ENCODE assay signal across 1 cellular context in genomic region chr18:74148543-74149070, GRCh38.
TF ChIP-seq lines count a peak whose summit lies in the region.

No MANE protein-coding gene starts in this region.

TF ChIP-seq in K562, 482 proteins besides CTCF, POLR2A, EP300 and RAD21 (continued from another document):
- TF ChIP-seq IRF1 (CRISPR knock-in tag; IDR thresholded peaks at IDR 0.05; ENCODE audit: borderline replicate concordance) (no peak), ZBTB7A (IDR thresholded peaks at IDR 0.05; ENCODE audit: borderline replicate concordance, control insufficient read depth, low read depth, low read length) (no peak), TBL1XR1 (IDR thresholded peaks at IDR 0.05; ENCODE audit: low read length in 2 of 2) (no peak), GATA2 (CRISPR knock-in tag; IDR thresholded peaks at IDR 0.05) (no peak), YBX1 (IDR thresholded peaks at IDR 0.05) (no peak), MITF (IDR thresholded peaks at IDR 0.05) (no peak), POLR2G (IDR thresholded peaks at IDR 0.05; ENCODE audit: low read depth, low read length) (no peak), POLR2B (IDR thresholded peaks at IDR 0.05; ENCODE audit: low read depth, partially characterized antibody) (no peak), ZNF507 (tag; conservative IDR thresholded peaks at IDR 0.05) (no peak), MLX (CRISPR knock-in tag; conservative IDR thresholded peaks at IDR 0.05) (no peak), MNT (conservative IDR thresholded peaks at IDR 0.05) (peak in 1 of 2 experiments; percentile 34; a peak in 1 of 4 replicates), CREM (IDR thresholded peaks at IDR 0.05; ENCODE audit: low read depth) (no peak), NFRKB (IDR thresholded peaks at IDR 0.05; ENCODE audit: low read depth) (no peak), GMEB1 (CRISPR knock-in tag; IDR thresholded peaks at IDR 0.05) (no peak), HNRNPK (IDR thresholded peaks at IDR 0.05; ENCODE audit: low read depth, low read length, poor library complexity, severe bottlenecking) (no peak), HMG20B (CRISPR knock-in tag; IDR thresholded peaks at IDR 0.05) (no peak), NFYB (IDR thresholded peaks at IDR 0.05; ENCODE audit: extremely low read depth, insufficient read length) (no peak), RBFOX2 (IDR thresholded peaks at IDR 0.05; ENCODE audit: low read depth, low read length) (no peak), JUND (IDR thresholded peaks at IDR 0.05; ENCODE audit: borderline replicate concordance, low read depth, low read length) (no peak), JUND (tag; IDR thresholded peaks at IDR 0.05; ENCODE audit: borderline replicate concordance, low read depth, low read length) (no peak)
- TF ChIP-seq, protein P1, sequence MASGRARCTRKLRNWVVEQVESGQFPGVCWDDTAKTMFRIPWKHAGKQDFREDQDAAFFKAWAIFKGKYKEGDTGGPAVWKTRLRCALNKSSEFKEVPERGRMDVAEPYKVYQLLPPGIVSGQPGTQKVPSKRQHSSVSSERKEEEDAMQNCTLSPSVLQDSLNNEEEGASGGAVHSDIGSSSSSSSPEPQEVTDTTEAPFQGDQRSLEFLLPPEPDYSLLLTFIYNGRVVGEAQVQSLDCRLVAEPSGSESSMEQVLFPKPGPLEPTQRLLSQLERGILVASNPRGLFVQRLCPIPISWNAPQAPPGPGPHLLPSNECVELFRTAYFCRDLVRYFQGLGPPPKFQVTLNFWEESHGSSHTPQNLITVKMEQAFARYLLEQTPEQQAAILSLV (tag; IDR thresholded peaks at IDR 0.05), result no peak
- TF ChIP-seq, protein P2, sequence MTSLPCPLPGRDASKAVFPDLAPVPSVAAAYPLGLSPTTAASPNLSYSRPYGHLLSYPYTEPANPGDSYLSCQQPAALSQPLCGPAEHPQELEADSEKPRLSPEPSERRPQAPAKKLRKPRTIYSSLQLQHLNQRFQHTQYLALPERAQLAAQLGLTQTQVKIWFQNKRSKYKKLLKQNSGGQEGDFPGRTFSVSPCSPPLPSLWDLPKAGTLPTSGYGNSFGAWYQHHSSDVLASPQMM (CRISPR knock-in tag; IDR thresholded peaks at IDR 0.05), result no peak
- TF ChIP-seq, protein P3, sequence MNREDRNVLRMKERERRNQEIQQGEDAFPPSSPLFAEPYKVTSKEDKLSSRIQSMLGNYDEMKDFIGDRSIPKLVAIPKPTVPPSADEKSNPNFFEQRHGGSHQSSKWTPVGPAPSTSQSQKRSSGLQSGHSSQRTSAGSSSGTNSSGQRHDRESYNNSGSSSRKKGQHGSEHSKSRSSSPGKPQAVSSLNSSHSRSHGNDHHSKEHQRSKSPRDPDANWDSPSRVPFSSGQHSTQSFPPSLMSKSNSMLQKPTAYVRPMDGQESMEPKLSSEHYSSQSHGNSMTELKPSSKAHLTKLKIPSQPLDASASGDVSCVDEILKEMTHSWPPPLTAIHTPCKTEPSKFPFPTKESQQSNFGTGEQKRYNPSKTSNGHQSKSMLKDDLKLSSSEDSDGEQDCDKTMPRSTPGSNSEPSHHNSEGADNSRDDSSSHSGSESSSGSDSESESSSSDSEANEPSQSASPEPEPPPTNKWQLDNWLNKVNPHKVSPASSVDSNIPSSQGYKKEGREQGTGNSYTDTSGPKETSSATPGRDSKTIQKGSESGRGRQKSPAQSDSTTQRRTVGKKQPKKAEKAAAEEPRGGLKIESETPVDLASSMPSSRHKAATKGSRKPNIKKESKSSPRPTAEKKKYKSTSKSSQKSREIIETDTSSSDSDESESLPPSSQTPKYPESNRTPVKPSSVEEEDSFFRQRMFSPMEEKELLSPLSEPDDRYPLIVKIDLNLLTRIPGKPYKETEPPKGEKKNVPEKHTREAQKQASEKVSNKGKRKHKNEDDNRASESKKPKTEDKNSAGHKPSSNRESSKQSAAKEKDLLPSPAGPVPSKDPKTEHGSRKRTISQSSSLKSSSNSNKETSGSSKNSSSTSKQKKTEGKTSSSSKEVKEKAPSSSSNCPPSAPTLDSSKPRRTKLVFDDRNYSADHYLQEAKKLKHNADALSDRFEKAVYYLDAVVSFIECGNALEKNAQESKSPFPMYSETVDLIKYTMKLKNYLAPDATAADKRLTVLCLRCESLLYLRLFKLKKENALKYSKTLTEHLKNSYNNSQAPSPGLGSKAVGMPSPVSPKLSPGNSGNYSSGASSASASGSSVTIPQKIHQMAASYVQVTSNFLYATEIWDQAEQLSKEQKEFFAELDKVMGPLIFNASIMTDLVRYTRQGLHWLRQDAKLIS (CRISPR knock-in tag; IDR thresholded peaks at IDR 0.05), result no peak
- TF ChIP-seq, protein P4, sequence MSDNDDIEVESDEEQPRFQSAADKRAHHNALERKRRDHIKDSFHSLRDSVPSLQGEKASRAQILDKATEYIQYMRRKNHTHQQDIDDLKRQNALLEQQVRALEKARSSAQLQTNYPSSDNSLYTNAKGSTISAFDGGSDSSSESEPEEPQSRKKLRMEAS (CRISPR knock-in tag; IDR thresholded peaks at IDR 0.05), result no peak
- TF ChIP-seq, protein P5, sequence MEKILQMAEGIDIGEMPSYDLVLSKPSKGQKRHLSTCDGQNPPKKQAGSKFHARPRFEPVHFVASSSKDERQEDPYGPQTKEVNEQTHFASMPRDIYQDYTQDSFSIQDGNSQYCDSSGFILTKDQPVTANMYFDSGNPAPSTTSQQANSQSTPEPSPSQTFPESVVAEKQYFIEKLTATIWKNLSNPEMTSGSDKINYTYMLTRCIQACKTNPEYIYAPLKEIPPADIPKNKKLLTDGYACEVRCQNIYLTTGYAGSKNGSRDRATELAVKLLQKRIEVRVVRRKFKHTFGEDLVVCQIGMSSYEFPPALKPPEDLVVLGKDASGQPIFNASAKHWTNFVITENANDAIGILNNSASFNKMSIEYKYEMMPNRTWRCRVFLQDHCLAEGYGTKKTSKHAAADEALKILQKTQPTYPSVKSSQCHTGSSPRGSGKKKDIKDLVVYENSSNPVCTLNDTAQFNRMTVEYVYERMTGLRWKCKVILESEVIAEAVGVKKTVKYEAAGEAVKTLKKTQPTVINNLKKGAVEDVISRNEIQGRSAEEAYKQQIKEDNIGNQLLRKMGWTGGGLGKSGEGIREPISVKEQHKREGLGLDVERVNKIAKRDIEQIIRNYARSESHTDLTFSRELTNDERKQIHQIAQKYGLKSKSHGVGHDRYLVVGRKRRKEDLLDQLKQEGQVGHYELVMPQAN (IDR thresholded peaks at IDR 0.05; ENCODE audit: borderline replicate concordance), result peak; percentile 66; the same call in 1 of the 2 replicates
